In the genomic region with DNA sequence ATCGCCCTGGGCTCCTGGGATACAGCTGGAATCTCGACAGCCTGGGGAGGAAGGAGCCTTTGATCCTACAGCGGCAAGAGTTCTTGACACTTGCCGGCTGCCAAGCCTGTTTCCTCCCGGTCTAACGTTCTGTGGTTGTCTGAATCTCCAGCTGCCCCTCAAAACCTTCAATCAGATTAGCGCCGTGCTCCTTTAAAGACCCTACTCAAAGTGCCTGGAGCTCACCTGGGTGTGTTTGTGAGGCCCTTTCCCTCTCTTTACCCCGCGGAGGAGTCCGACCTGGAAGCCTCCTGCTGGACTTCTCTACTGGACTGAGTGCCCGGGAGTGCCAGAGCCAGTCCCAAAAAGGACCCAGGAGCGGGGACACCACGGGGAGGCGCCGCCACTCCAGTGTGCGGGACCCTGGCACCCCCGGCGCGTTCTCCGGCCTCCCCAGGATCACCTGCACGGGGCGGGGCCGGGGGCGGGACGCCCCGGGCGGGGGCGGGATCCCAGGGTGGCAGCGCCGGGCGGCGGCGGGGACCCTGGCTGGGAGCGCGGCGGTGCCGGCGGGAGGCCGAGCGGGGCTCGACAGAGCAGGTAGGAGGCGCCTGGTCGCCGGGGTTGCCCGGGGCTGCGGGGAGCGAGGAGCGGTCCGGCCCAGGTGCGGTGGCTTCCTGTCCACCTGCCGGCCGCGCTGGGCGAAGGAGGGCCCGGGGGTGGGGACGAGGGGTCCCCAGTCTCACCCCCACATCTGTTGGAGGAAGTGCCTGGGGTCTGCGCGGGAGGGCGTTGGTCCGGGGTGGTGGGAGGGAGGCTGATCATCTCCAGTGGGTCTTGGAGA, we compare ENCODE assay signal across 8 cellular contexts. TPM values are rescaled to one million over a fixed set of nuclear protein-coding genes. Genes with fewer than 3 reads are reported as not detected.
A peak's percentile ranks its signal among the peaks of the same experiment; 100 is the strongest.
DNase-seq lines count a peak whose midpoint lies in the region; ATAC-seq and TF ChIP-seq lines count a peak whose summit lies in the region.

A gene with protein sequence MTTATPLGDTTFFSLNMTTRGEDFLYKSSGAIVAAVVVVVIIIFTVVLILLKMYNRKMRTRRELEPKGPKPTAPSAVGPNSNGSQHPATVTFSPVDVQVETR (plus strand): TSS at position 497 of the 823 bp plus-strand sequence. CDS start 39,344 bp downstream, outside the sequence.

- TF ChIP-seq CTCF in GM23338 (conservative IDR thresholded peaks at IDR 0.05; ENCODE audit: low read depth in 2 of 2) (peak in 1 of 2 experiments; percentile 35; a peak in 2 of 4 replicates), coronary artery (IDR thresholded peaks at IDR 0.05) (no peak), HFFc6 (IDR thresholded peaks at IDR 0.05) (no peak)

- H3K27ac Mint-ChIP-seq in GM23338: no peak within 1 kb of the TSS
- no peak within 1 kb of the TSS for H3K27ac Mint-ChIP-seq in HFFc6

- H3K4me2 ChIP-seq in GM23338: peak within 1 kb of the TSS; percentile 90

- DNase-seq in GM23338 (ENCODE audit: low spot score) (peak; percentile 70), T-helper 22 cell (ENCODE audit: low read depth) (peak; percentile 26), coronary artery (ENCODE audit: low spot score) (no peak), mucosa of gallbladder (ENCODE audit: low spot score) (peak; percentile 71), NCI-H2227 treated with DMSO at 0.1 percent for 48 hours (lab: John Stamatoyannopoulos, UW) (no peak), cerebellum (ENCODE audit: low spot score) (no peak), HFFc6 (no peak), OCI-M1 (lab: John Stamatoyannopoulos, UW) (no peak)

- H3K9me3 Mint-ChIP-seq in GM23338 (no peaks in the 10 kb centered on the region), HFFc6 (no peaks in the 10 kb centered on the region)

- H3F3A ChIP-seq in GM23338 (replicated peaks; ENCODE audit: low read depth): no peaks in the 10 kb centered on the region

- H3K79me2 ChIP-seq in GM23338 (replicated peaks; ENCODE audit: insufficient read depth): no peaks in the 10 kb centered on the region

- peak within 1 kb of the TSS; percentile 67 for H3K4me3 ChIP-seq in GM23338
- H3K4me3 ChIP-seq in coronary artery: peak within 1 kb of the TSS; percentile 26

- peaks cover 7% of the 10 kb centered on the region; the same call in 1 of the 2 replicates for H3K4me1 ChIP-seq in GM23338 (ENCODE audit: insufficient read depth)

- H3K36me3 Mint-ChIP-seq in GM23338 (ENCODE audit: low read depth) (no peaks in the 10 kb centered on the region), HFFc6 (ENCODE audit: low read depth) (no peaks in the 10 kb centered on the region)

- H3K4me1 Mint-ChIP-seq in GM23338 (peaks cover 14% of the 10 kb centered on the region), HFFc6 (ENCODE audit: low read depth) (peaks cover 15% of the 10 kb centered on the region)

- no peaks in the 10 kb centered on the region for H3K36me3 ChIP-seq in GM23338 (ENCODE audit: insufficient read depth)

- H4K20me1 ChIP-seq in GM23338 (replicated peaks; ENCODE audit: insufficient read depth): no peaks in the 10 kb centered on the region

- H3K27ac ChIP-seq in GM23338 (ENCODE audit: low read depth): no peak within 1 kb of the TSS
- H3K27ac ChIP-seq in coronary artery: no peak within 1 kb of the TSS

- H3K4me3 Mint-ChIP-seq in GM23338 (peak within 1 kb of the TSS; percentile 74), HFFc6 (no peak within 1 kb of the TSS)

- H3K9me2 ChIP-seq in GM23338 (ENCODE audit: insufficient read depth): no peaks in the 10 kb centered on the region

- H2AFZ ChIP-seq in GM23338: peak within 1 kb of the TSS; percentile 97

- H3K27me3 ChIP-seq in GM23338 (ENCODE audit: insufficient read depth): peaks cover 32% of the 10 kb centered on the region

- H3K27me3 Mint-ChIP-seq in GM23338 (ENCODE audit: insufficient read depth, low read depth, poor library complexity) (peaks cover 21% of the 10 kb centered on the region), HFFc6 (ENCODE audit: insufficient read depth) (peaks cover 40% of the 10 kb centered on the region)

- ATAC-seq in GM23338: peak; percentile 76

TF ChIP-seq in GM23338, 12 proteins besides CTCF, POLR2A, EP300 and RAD21:
- TF ChIP-seq, protein P1, sequence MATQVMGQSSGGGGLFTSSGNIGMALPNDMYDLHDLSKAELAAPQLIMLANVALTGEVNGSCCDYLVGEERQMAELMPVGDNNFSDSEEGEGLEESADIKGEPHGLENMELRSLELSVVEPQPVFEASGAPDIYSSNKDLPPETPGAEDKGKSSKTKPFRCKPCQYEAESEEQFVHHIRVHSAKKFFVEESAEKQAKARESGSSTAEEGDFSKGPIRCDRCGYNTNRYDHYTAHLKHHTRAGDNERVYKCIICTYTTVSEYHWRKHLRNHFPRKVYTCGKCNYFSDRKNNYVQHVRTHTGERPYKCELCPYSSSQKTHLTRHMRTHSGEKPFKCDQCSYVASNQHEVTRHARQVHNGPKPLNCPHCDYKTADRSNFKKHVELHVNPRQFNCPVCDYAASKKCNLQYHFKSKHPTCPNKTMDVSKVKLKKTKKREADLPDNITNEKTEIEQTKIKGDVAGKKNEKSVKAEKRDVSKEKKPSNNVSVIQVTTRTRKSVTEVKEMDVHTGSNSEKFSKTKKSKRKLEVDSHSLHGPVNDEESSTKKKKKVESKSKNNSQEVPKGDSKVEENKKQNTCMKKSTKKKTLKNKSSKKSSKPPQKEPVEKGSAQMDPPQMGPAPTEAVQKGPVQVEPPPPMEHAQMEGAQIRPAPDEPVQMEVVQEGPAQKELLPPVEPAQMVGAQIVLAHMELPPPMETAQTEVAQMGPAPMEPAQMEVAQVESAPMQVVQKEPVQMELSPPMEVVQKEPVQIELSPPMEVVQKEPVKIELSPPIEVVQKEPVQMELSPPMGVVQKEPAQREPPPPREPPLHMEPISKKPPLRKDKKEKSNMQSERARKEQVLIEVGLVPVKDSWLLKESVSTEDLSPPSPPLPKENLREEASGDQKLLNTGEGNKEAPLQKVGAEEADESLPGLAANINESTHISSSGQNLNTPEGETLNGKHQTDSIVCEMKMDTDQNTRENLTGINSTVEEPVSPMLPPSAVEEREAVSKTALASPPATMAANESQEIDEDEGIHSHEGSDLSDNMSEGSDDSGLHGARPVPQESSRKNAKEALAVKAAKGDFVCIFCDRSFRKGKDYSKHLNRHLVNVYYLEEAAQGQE (IDR thresholded peaks at IDR 0.05; ENCODE audit: unreplicated experiment): no peak
- TF ChIP-seq EZH2 (IDR thresholded peaks at IDR 0.05; ENCODE audit: low read depth, unreplicated experiment): peak; percentile 18

RNA-seq across cellular contexts. Expression of the gene that starts here (rescaled TPM):
- 0.17 and 0.85 TPM in 2 replicates for total RNA-seq in GM23338 (2014; rRNA removed; shearing (Covaris generic))
- polyA plus RNA-seq in GM23338 (2016; fragmentation: Nextera tagmentation; extraction: Ambion mirVana): 0.12 and 0.23 TPM in 2 replicates
- total RNA-seq in mucosa of gallbladder (27.2 TPM), cerebellum (0.09 TPM)
- total RNA-seq in HFFc6 (2021; fragmentation: NEBNext Ultra II Directional; extraction: Animal tissue kit (Norgen Biotek cat#: 25700)): not detected

Comparison
In these comparisons a context has a peak if more than half of its experiments do, and no peak if none do; other contexts are left out.
1. RNA of the gene that starts here (total RNA-seq): 27.2 TPM in mucosa of gallbladder (single experiment); 0.17 to 0.85 TPM in GM23338, 0.09 TPM in cerebellum (single experiment) and not detected in HFFc6; every median in the first group is over 10 times any median in the second.
2. Peak in DNase-seq, ATAC-seq, H3K4me3 ChIP-seq and H3K4me2 ChIP-seq in GM23338; RNA of the gene not detected or under 1 TPM.
3. DNase-seq: peak in T-helper 22 cell (single experiment) and mucosa of gallbladder (single experiment); none in coronary artery (single experiment), NCI-H2227 treated with DMSO at 0.1 percent for 48 hours (single experiment), cerebellum (single experiment), HFFc6 (single experiment) and OCI-M1 (single experiment).